31 cellular contexts compared by ENCODE assay signal in genomic region chr6:150953860-150954259, GRCh38.
"Had no signal": no experiment of that assay in that cellular context is flagged by ENCODE, and none has a peak within 500 bp of the region (broad histone marks: within the 10 kb centered on the region; RNA-seq: fewer than 3 reads in every experiment).

No MANE protein-coding gene starts in this region.

- H3K4me1 Mint-ChIP-seq: activated CD4-positive, alpha-beta T cell treated with anti-CD3 and anti-CD28 coated beads for 36 hours; activated CD4-positive, alpha-beta T cell treated with anti-CD3 and anti-CD28 coated beads, Interleukin-2, amount 10 ng/mL, durations not matched to agents 24 days and 14 days; activated CD8-positive, alpha-beta memory T cell treated with anti-CD3 and anti-CD28 coated beads, Interleukin-2, amount 10 ng/mL, durations not matched to agents 7 days and 5 days; activated naive CD4-positive, alpha-beta T cell treated with anti-CD3 and anti-CD28 coated beads, Interleukin-2, amount 50 U/mL, for 24 hours; activated naive CD8-positive, alpha-beta T cell treated with anti-CD3 and anti-CD28 coated beads for 36 hours; activated naive CD8-positive, alpha-beta T cell treated with anti-CD3 and anti-CD28 coated beads, Interleukin-2, amount 50 U/mL, for 24 hours had no signal

- DNase-seq: activated CD4-positive, alpha-beta memory T cell treated with anti-CD3 and anti-CD28 coated beads for 36 hours; activated CD4-positive, alpha-beta T cell treated with anti-CD3 and anti-CD28 coated beads for 36 hours; activated CD4-positive, alpha-beta T cell treated with anti-CD3 and anti-CD28 coated beads, Interleukin-2, amount 10 ng/mL, durations not matched to agents 24 days and 14 days; activated CD4-positive, CD25-positive, alpha-beta regulatory T cell; activated CD4-positive, CD25-positive, alpha-beta regulatory T cell treated with anti-CD3 and anti-CD28 coated beads, Interleukin-2, amount 50 U/mL, for 72 hours; activated CD8-positive, alpha-beta memory T cell treated with anti-CD3 and anti-CD28 coated beads, Interleukin-2, amount 10 ng/mL, durations not matched to agents 7 days and 5 days; activated CD8-positive, alpha-beta memory T cell treated with anti-CD3 and anti-CD28 coated beads, Interleukin-2, amount 50 U/mL, for 4 hours; activated CD8-positive, alpha-beta T cell treated with anti-CD3 and anti-CD28 coated beads, Interleukin-2, amount 10 ng/mL, durations not matched to agents 7 days and 5 days; activated effector memory CD4-positive, alpha-beta T cell treated with anti-CD3 and anti-CD28 coated beads, Interleukin-2, amount 50 U/mL, for 16 hours; activated naive CD4-positive, alpha-beta T cell treated with anti-CD3 and anti-CD28 coated beads for 36 hours; activated naive CD8-positive, alpha-beta T cell treated with anti-CD3 and anti-CD28 coated beads for 36 hours; activated naive CD8-positive, alpha-beta T cell treated with anti-CD3 and anti-CD28 coated beads, Interleukin-2, amount 50 U/mL, for 24 hours; activated T-cell treated with anti-CD3 and anti-CD28 coated beads, Interleukin-2, amount 50 U/mL, for 1 hour; activated T-cell treated with anti-CD3 and anti-CD28 coated beads, Interleukin-2, amount 50 U/mL, for 48 hours; adrenal gland; amygdala; aorta; body of pancreas; cortex of kidney; dermis blood vessel endothelial cell; effector CD4-positive, alpha-beta T cell; effector memory CD8-positive, alpha-beta T cell; foreskin keratinocyte; gastrocnemius medialis; glutamatergic neuron; heart left ventricle; T-helper 2 cell had no signal

- H3K27me3 Mint-ChIP-seq: activated CD4-positive, alpha-beta memory T cell treated with anti-CD3 and anti-CD28 coated beads for 36 hours; activated CD4-positive, alpha-beta T cell treated with anti-CD3 and anti-CD28 coated beads for 36 hours; activated CD4-positive, alpha-beta T cell treated with anti-CD3 and anti-CD28 coated beads, Interleukin-2, amount 10 ng/mL, durations not matched to agents 24 days and 14 days; activated CD8-positive, alpha-beta memory T cell treated with anti-CD3 and anti-CD28 coated beads, Interleukin-2, amount 10 ng/mL, durations not matched to agents 7 days and 5 days; activated naive CD4-positive, alpha-beta T cell treated with anti-CD3 and anti-CD28 coated beads, Interleukin-2, amount 50 U/mL, for 24 hours; activated naive CD8-positive, alpha-beta T cell treated with anti-CD3 and anti-CD28 coated beads for 36 hours; activated naive CD8-positive, alpha-beta T cell treated with anti-CD3 and anti-CD28 coated beads, Interleukin-2, amount 50 U/mL, for 24 hours; effector memory CD8-positive, alpha-beta T cell had no signal

- H3K4me3 Mint-ChIP-seq: activated CD4-positive, alpha-beta memory T cell treated with anti-CD3 and anti-CD28 coated beads for 36 hours; activated CD4-positive, alpha-beta T cell treated with anti-CD3 and anti-CD28 coated beads for 36 hours; activated CD4-positive, alpha-beta T cell treated with anti-CD3 and anti-CD28 coated beads, Interleukin-2, amount 10 ng/mL, durations not matched to agents 24 days and 14 days; activated CD8-positive, alpha-beta memory T cell treated with anti-CD3 and anti-CD28 coated beads, Interleukin-2, amount 10 ng/mL, durations not matched to agents 7 days and 5 days; activated CD8-positive, alpha-beta T cell treated with anti-CD3 and anti-CD28 coated beads, Interleukin-2, amount 10 ng/mL, durations not matched to agents 7 days and 5 days; activated naive CD4-positive, alpha-beta T cell treated with anti-CD3 and anti-CD28 coated beads for 36 hours; activated naive CD4-positive, alpha-beta T cell treated with anti-CD3 and anti-CD28 coated beads, Interleukin-2, amount 50 U/mL, for 24 hours; activated naive CD8-positive, alpha-beta T cell treated with anti-CD3 and anti-CD28 coated beads for 36 hours; activated naive CD8-positive, alpha-beta T cell treated with anti-CD3 and anti-CD28 coated beads, Interleukin-2, amount 50 U/mL, for 24 hours; activated T-helper 1 cell treated with anti-CD3 and anti-CD28 coated beads, Interleukin-12 subunit alpha, Interleukin-12 subunit beta, Interleukin-2, Interleukin-4 antibody, amounts not matched to agents 30 ng/mL and 10 ng/mL and 1 ng/mL, durations not matched to agents 14 hours and 24 hours and 36 hours; effector memory CD8-positive, alpha-beta T cell had no signal

- H3K9me3 Mint-ChIP-seq: activated CD4-positive, alpha-beta memory T cell treated with anti-CD3 and anti-CD28 coated beads for 36 hours; activated CD4-positive, alpha-beta T cell treated with anti-CD3 and anti-CD28 coated beads, Interleukin-2, amount 10 ng/mL, durations not matched to agents 24 days and 14 days; activated naive CD4-positive, alpha-beta T cell treated with anti-CD3 and anti-CD28 coated beads for 36 hours; activated naive CD4-positive, alpha-beta T cell treated with anti-CD3 and anti-CD28 coated beads, Interleukin-2, amount 50 U/mL, for 24 hours; activated naive CD8-positive, alpha-beta T cell treated with anti-CD3 and anti-CD28 coated beads for 36 hours; activated naive CD8-positive, alpha-beta T cell treated with anti-CD3 and anti-CD28 coated beads, Interleukin-2, amount 50 U/mL, for 24 hours; activated T-helper 1 cell treated with anti-CD3 and anti-CD28 coated beads, Interleukin-12 subunit alpha, Interleukin-12 subunit beta, Interleukin-2, Interleukin-4 antibody, amounts not matched to agents 30 ng/mL and 10 ng/mL and 1 ng/mL, durations not matched to agents 14 hours and 24 hours and 36 hours; activated T-helper 2 cell treated with anti-CD3 and anti-CD28 coated beads, Interferon-gamma antibody, Interleukin-2, Interleukin-4, amounts not matched to agents 10 μg/mL and 5 μg/mL and 100 μg/mL, durations not matched to agents 14 hours and 24 hours and 36 hours; effector memory CD8-positive, alpha-beta T cell had no signal

- ATAC-seq: activated CD4-positive, alpha-beta T cell treated with anti-CD3 and anti-CD28 coated beads for 36 hours; activated CD8-positive, alpha-beta memory T cell treated with anti-CD3 and anti-CD28 coated beads, Interleukin-2, amount 10 ng/mL, durations not matched to agents 7 days and 5 days; activated CD8-positive, alpha-beta T cell treated with anti-CD3 and anti-CD28 coated beads, Interleukin-2, amount 10 ng/mL, durations not matched to agents 7 days and 5 days; activated naive CD8-positive, alpha-beta T cell treated with anti-CD3 and anti-CD28 coated beads, Interleukin-2, amount 50 U/mL, for 24 hours; body of pancreas; effector memory CD8-positive, alpha-beta T cell; esophagus mucosa; foreskin keratinocyte; gastrocnemius medialis; heart left ventricle had no signal

- H3K36me3 ChIP-seq: gastrocnemius medialis had no signal

- H3K27me3 ChIP-seq: adrenal gland, body of pancreas, foreskin keratinocyte, gastrocnemius medialis, heart left ventricle had no signal

- H3K27ac Mint-ChIP-seq: activated CD4-positive, alpha-beta memory T cell treated with anti-CD3 and anti-CD28 coated beads for 36 hours; activated CD4-positive, alpha-beta T cell treated with anti-CD3 and anti-CD28 coated beads for 36 hours; activated CD4-positive, alpha-beta T cell treated with anti-CD3 and anti-CD28 coated beads, Interleukin-2, amount 10 ng/mL, durations not matched to agents 24 days and 14 days; activated CD8-positive, alpha-beta memory T cell treated with anti-CD3 and anti-CD28 coated beads, Interleukin-2, amount 10 ng/mL, durations not matched to agents 7 days and 5 days; activated CD8-positive, alpha-beta T cell treated with anti-CD3 and anti-CD28 coated beads, Interleukin-2, amount 10 ng/mL, durations not matched to agents 7 days and 5 days; activated naive CD4-positive, alpha-beta T cell treated with anti-CD3 and anti-CD28 coated beads for 36 hours; activated naive CD4-positive, alpha-beta T cell treated with anti-CD3 and anti-CD28 coated beads, Interleukin-2, amount 50 U/mL, for 24 hours; activated naive CD8-positive, alpha-beta T cell treated with anti-CD3 and anti-CD28 coated beads for 36 hours; activated naive CD8-positive, alpha-beta T cell treated with anti-CD3 and anti-CD28 coated beads, Interleukin-2, amount 50 U/mL, for 24 hours; activated T-helper 1 cell treated with anti-CD3 and anti-CD28 coated beads, Interleukin-12 subunit alpha, Interleukin-12 subunit beta, Interleukin-2, Interleukin-4 antibody, amounts not matched to agents 30 ng/mL and 10 ng/mL and 1 ng/mL, durations not matched to agents 14 hours and 24 hours and 36 hours; activated T-helper 2 cell treated with anti-CD3 and anti-CD28 coated beads, Interferon-gamma antibody, Interleukin-2, Interleukin-4, amounts not matched to agents 10 μg/mL and 5 μg/mL and 100 μg/mL, durations not matched to agents 14 hours and 24 hours and 36 hours; effector memory CD8-positive, alpha-beta T cell had no signal

- H3K9me3 ChIP-seq: adrenal gland, body of pancreas, gastrocnemius medialis, heart left ventricle had no signal

- H3K27ac ChIP-seq: adrenal gland, body of pancreas, foreskin keratinocyte, gastrocnemius medialis, heart left ventricle had no signal

- H3K4me1 ChIP-seq: adrenal gland, body of pancreas, foreskin keratinocyte, gastrocnemius medialis had no signal

- H3K4me3 ChIP-seq: adrenal gland, body of pancreas, gastrocnemius medialis, heart left ventricle had no signal
